Comparison of ENCODE assay signal across 2 cellular contexts in the genomic region with DNA sequence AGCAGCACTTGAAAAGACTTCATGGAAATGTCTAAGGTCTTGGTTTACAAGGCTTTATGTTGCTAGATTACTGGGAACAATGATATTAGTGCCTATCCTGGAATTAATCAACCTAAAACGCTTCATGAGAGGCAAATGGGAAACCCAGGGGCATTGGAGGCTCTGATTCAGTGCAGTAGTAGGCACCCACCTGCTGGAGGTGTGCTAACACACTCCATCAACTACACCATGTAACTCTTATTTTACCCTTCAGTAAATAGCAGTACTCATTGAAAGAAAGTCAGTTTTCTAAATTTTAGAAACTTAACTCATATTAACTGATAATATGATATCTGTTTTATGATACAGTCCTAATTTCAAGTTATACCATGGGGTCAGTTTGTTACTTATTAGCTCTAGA.
TF ChIP-seq lines count a peak whose summit lies in the region.

No MANE protein-coding gene starts in this region.

TF ChIP-seq in HepG2, 621 proteins besides CTCF, POLR2A, EP300 and RAD21:
- TF ChIP-seq ZNF292 (CRISPR knock-in tag; IDR thresholded peaks at IDR 0.05; ENCODE audit: borderline replicate concordance, low read depth) (no peak), STAG1 (CRISPR knock-in tag; IDR thresholded peaks at IDR 0.05) (peak; percentile 45), RBAK (CRISPR knock-in tag; IDR thresholded peaks at IDR 0.05) (no peak), ZNF781 (CRISPR knock-in tag; IDR thresholded peaks at IDR 0.05; ENCODE audit: borderline replicate concordance, not compliant biosample characterization) (no peak), ZBTB7A (CRISPR knock-in tag; IDR thresholded peaks at IDR 0.05) (no peak), CBX2 (IDR thresholded peaks at IDR 0.05; ENCODE audit: low read depth, low read length) (no peak), CBX2 (CRISPR knock-in tag; IDR thresholded peaks at IDR 0.05; ENCODE audit: low read depth) (no peak), ZNF432 (CRISPR knock-in tag; IDR thresholded peaks at IDR 0.05; ENCODE audit: borderline replicate concordance) (no peak)
- TF ChIP-seq, protein P1, sequence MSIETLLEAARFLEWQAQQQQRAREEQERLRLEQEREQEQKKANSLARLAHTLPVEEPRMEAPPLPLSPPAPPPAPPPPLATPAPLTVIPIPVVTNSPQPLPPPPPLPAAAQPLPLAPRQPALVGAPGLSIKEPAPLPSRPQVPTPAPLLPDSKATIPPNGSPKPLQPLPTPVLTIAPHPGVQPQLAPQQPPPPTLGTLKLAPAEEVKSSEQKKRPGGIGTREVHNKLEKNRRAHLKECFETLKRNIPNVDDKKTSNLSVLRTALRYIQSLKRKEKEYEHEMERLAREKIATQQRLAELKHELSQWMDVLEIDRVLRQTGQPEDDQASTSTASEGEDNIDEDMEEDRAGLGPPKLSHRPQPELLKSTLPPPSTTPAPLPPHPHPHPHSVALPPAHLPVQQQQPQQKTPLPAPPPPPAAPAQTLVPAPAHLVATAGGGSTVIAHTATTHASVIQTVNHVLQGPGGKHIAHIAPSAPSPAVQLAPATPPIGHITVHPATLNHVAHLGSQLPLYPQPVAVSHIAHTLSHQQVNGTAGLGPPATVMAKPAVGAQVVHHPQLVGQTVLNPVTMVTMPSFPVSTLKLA (IDR thresholded peaks at IDR 0.05): no peak

TF ChIP-seq in SK-N-SH, 30 proteins besides CTCF, POLR2A, EP300 and RAD21:
- TF ChIP-seq SIN3A (IDR thresholded peaks at IDR 0.05; ENCODE audit: borderline replicate concordance, low read depth, low read length) (no peak), NRF1 (IDR thresholded peaks at IDR 0.05; ENCODE audit: low read depth, low read length) (no peak)
- TF ChIP-seq, protein P2, sequence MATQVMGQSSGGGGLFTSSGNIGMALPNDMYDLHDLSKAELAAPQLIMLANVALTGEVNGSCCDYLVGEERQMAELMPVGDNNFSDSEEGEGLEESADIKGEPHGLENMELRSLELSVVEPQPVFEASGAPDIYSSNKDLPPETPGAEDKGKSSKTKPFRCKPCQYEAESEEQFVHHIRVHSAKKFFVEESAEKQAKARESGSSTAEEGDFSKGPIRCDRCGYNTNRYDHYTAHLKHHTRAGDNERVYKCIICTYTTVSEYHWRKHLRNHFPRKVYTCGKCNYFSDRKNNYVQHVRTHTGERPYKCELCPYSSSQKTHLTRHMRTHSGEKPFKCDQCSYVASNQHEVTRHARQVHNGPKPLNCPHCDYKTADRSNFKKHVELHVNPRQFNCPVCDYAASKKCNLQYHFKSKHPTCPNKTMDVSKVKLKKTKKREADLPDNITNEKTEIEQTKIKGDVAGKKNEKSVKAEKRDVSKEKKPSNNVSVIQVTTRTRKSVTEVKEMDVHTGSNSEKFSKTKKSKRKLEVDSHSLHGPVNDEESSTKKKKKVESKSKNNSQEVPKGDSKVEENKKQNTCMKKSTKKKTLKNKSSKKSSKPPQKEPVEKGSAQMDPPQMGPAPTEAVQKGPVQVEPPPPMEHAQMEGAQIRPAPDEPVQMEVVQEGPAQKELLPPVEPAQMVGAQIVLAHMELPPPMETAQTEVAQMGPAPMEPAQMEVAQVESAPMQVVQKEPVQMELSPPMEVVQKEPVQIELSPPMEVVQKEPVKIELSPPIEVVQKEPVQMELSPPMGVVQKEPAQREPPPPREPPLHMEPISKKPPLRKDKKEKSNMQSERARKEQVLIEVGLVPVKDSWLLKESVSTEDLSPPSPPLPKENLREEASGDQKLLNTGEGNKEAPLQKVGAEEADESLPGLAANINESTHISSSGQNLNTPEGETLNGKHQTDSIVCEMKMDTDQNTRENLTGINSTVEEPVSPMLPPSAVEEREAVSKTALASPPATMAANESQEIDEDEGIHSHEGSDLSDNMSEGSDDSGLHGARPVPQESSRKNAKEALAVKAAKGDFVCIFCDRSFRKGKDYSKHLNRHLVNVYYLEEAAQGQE (IDR thresholded peaks at IDR 0.05; ENCODE audit: low read depth, low read length): no peak
TF ChIP-seq in SK-N-SH: peak in this region for 0.
